1 cellular context compared by ENCODE assay signal in the genomic region with DNA sequence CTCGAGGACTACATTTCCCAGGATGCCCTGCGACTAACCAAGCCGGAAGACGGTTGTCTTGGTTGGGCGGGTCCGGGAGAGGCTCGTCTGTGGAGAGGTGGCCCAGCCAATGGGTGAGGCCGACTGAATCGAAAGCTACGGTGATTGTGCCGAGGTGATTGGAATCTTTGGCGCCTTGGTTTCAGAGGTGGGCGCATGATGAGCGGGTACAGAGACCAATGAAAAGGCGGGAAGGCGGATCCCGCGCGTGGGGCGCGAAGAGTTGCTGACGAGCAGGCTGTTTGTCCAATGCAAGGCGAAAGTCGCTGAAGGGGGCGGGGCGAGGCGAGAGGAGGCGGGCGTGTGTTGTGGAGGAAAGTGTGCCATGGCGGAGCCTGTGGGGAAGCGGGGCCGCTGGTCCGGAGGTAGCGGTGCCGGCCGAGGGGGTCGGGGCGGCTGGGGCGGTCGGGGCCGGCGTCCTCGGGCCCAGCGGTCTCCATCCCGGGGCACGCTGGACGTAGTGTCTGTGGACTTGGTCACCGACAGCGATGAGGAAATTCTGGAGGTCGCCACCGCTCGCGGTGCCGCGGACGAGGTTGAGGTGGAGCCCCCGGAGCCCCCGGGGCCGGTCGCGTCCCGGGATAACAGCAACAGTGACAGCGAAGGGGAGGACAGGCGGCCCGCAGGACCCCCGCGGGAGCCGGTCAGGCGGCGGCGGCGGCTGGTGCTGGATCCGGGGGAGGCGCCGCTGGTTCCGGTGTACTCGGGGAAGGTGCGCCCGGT.
TF ChIP-seq lines count a peak whose summit lies in the region.

TSS of gene NFATC2IP (plus strand) at position 290 of the 762 bp plus-strand sequence. CDS start at position 365, 75 bp downstream.

TF ChIP-seq in H1, 55 proteins besides CTCF, POLR2A, EP300 and RAD21 (continued from another document):
- TF ChIP-seq USF2 (IDR thresholded peaks at IDR 0.05; ENCODE audit: low read length) (no peak), CHD2 (IDR thresholded peaks at IDR 0.05; ENCODE audit: low read length) (peak; percentile 94), RBBP5 (IDR thresholded peaks at IDR 0.05; ENCODE audit: borderline replicate concordance, low read depth, low read length) (no peak), NANOG (IDR thresholded peaks at IDR 0.05; ENCODE audit: insufficient read depth, low read depth, low read length, poor library complexity, severe bottlenecking) (no peak), CREB1 (IDR thresholded peaks at IDR 0.05) (peak; percentile 87), SP2 (IDR thresholded peaks at IDR 0.05; ENCODE audit: low read length) (peak; percentile 90), SIRT6 (IDR thresholded peaks at IDR 0.05; ENCODE audit: low read length) (no peak), ASH2L (IDR thresholded peaks at IDR 0.05; ENCODE audit: low read length) (no peak), CEBPB (IDR thresholded peaks at IDR 0.05; ENCODE audit: low read depth, low read length) (no peak), GABPA (IDR thresholded peaks at IDR 0.05; ENCODE audit: borderline replicate concordance, insufficient read depth, low read length) (peak; percentile 88; the same call in 1 of the 2 replicates), SRF (IDR thresholded peaks at IDR 0.05; ENCODE audit: low read depth, low read length) (no peak), CTBP2 (IDR thresholded peaks at IDR 0.05; ENCODE audit: borderline replicate concordance, insufficient read depth, insufficient read length, low read length) (no peak), BACH1 (IDR thresholded peaks at IDR 0.05; ENCODE audit: low read length) (peak; percentile 70), TBP (IDR thresholded peaks at IDR 0.05; ENCODE audit: low read depth, low read length) (peak; percentile 68; the same call in 1 of the 2 replicates), SAP30 (IDR thresholded peaks at IDR 0.05; ENCODE audit: insufficient read depth, insufficient replicate concordance, low read length) (no peak), ZNF274 (IDR thresholded peaks at IDR 0.05; ENCODE audit: borderline replicate concordance, extremely low read depth, low read length) (no peak), E2F6 (IDR thresholded peaks at IDR 0.05) (no peak), BCL11A (IDR thresholded peaks at IDR 0.05; ENCODE audit: low read depth in 2 of 2, low read length in 2 of 2) (no peak), YY1 (IDR thresholded peaks at IDR 0.05; ENCODE audit: low read depth, low read length) (peak; percentile 84), SIX5 (IDR thresholded peaks at IDR 0.05; ENCODE audit: low read depth, low read length) (peak; percentile 71), GTF2F1 (IDR thresholded peaks at IDR 0.05; ENCODE audit: borderline replicate concordance, low read depth, low read length) (no peak), TCF12 (IDR thresholded peaks at IDR 0.05; ENCODE audit: low read depth, low read length) (no peak), BRCA1 (IDR thresholded peaks at IDR 0.05; ENCODE audit: low read depth, low read length) (no peak), FOSL1 (IDR thresholded peaks at IDR 0.05; ENCODE audit: insufficient read depth, low read depth, low read length) (no peak), RNF2 (IDR thresholded peaks at IDR 0.05; ENCODE audit: borderline replicate concordance, low read depth, low read length, missing control alignments, poor library complexity, severe bottlenecking) (no peak), POLR2AphosphoS5 (IDR thresholded peaks at IDR 0.05; ENCODE audit: low read depth, low read length) (peak; percentile 70; the same call in 1 of the 2 replicates), KDM4A (IDR thresholded peaks at IDR 0.05; ENCODE audit: low read depth, low read length, severe bottlenecking) (peak; percentile 55), CBX5 (IDR thresholded peaks at IDR 0.05; ENCODE audit: low read depth, low read length) (no peak), TAF7 (optimal IDR thresholded peaks at IDR 0.05; ENCODE audit: borderline replicate concordance, low read depth, low read length) (peak; percentile 17), RXRA (IDR thresholded peaks at IDR 0.05; ENCODE audit: insufficient read depth, low read depth, low read length) (no peak), SUZ12 (IDR thresholded peaks at IDR 0.05; ENCODE audit: low read length) (no peak), EGR1 (IDR thresholded peaks at IDR 0.05; ENCODE audit: borderline replicate concordance, low read depth, low read length) (no peak), SP4 (IDR thresholded peaks at IDR 0.05; ENCODE audit: low read length) (peak; percentile 87; the same call in 1 of the 2 replicates), KDM1A (IDR thresholded peaks at IDR 0.05; ENCODE audit: borderline replicate concordance, low read length) (no peak), KDM5A (IDR thresholded peaks at IDR 0.05; ENCODE audit: low read length) (no peak; the same call in 1 of the 2 replicates), SIN3A (conservative IDR thresholded peaks at IDR 0.05 in 1 of 2, IDR thresholded peaks at IDR 0.05 in 1 of 2; ENCODE audit: low read depth in 1 of 2, low read length in 2 of 2) (peak; percentile 17 to 31; a peak in 1 of 4 replicates), JUND (IDR thresholded peaks at IDR 0.05; ENCODE audit: low read length) (no peak), HDAC2 (IDR thresholded peaks at IDR 0.05; ENCODE audit: borderline replicate concordance in 1 of 2, low read depth in 2 of 2, low read length in 2 of 2) (no peak), NRF1 (IDR thresholded peaks at IDR 0.05; ENCODE audit: low read depth, low read length) (no peak), PHF8 (conservative IDR thresholded peaks at IDR 0.05; ENCODE audit: low read depth, low read length) (peak; percentile 79), JUN (IDR thresholded peaks at IDR 0.05; ENCODE audit: low read depth, low read length) (no peak), MAFK (IDR thresholded peaks at IDR 0.05; ENCODE audit: low read depth, low read length) (no peak), SP1 (IDR thresholded peaks at IDR 0.05; ENCODE audit: low read depth, low read length) (peak; percentile 98), CBX8 (IDR thresholded peaks at IDR 0.05; ENCODE audit: borderline replicate concordance, low read depth, low read length) (no peak), CHD7 (IDR thresholded peaks at IDR 0.05; ENCODE audit: insufficient replicate concordance, low read length) (no peak)
- TF ChIP-seq, protein P1, sequence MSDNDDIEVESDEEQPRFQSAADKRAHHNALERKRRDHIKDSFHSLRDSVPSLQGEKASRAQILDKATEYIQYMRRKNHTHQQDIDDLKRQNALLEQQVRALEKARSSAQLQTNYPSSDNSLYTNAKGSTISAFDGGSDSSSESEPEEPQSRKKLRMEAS (IDR thresholded peaks at IDR 0.05) = peak; percentile 41; the same call in 1 of the 2 replicates
- TF ChIP-seq, protein P2, sequence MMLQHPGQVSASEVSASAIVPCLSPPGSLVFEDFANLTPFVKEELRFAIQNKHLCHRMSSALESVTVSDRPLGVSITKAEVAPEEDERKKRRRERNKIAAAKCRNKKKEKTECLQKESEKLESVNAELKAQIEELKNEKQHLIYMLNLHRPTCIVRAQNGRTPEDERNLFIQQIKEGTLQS (IDR thresholded peaks at IDR 0.05; ENCODE audit: insufficient read depth, low read depth, low read length) = no peak
